ENCODE assay signal across 1 cellular context in genomic region chr20:63177785-63178444, GRCh38.
TF ChIP-seq lines count a peak whose summit lies in the region.

No MANE protein-coding gene starts in this region.

TF ChIP-seq in HEK293, 187 proteins besides CTCF, POLR2A, EP300 and RAD21 (continued from another document):
- peak; percentile 54; the same call in 1 of the 2 replicates for TF ChIP-seq PATZ1 (tag by site-specific recombination; IDR thresholded peaks at IDR 0.05)
- peak; percentile 83 for TF ChIP-seq GLIS2 (tag by site-specific recombination; IDR thresholded peaks at IDR 0.05)
- no peak for TF ChIP-seq TRIM28 (IDR thresholded peaks at IDR 0.05; ENCODE audit: borderline replicate concordance, low read length)
- no peak for TF ChIP-seq ZNF645 (tag by site-specific recombination; IDR thresholded peaks at IDR 0.05)
- no peak for TF ChIP-seq HOXA7 (CRISPR knock-in tag; IDR thresholded peaks at IDR 0.05; ENCODE audit: borderline replicate concordance)
- no peak for TF ChIP-seq ZNF785 (tag by site-specific recombination; IDR thresholded peaks at IDR 0.05)
- TF ChIP-seq GLIS1 (tag by site-specific recombination; IDR thresholded peaks at IDR 0.05), result no peak
- TF ChIP-seq YY2 (tag by site-specific recombination; IDR thresholded peaks at IDR 0.05), result no peak
- no peak for TF ChIP-seq ZNF658 (tag by site-specific recombination; IDR thresholded peaks at IDR 0.05)
- peak; percentile 28; the same call in 1 of the 2 replicates for TF ChIP-seq SP7 (tag by site-specific recombination; IDR thresholded peaks at IDR 0.05)
- TF ChIP-seq ZNF626 (tag by site-specific recombination; IDR thresholded peaks at IDR 0.05), result no peak
- no peak for TF ChIP-seq ZNF18 (tag by site-specific recombination; IDR thresholded peaks at IDR 0.05)
- peak; percentile 91 for TF ChIP-seq ZBTB8A (tag by site-specific recombination; IDR thresholded peaks at IDR 0.05)
- peak; percentile 68 for TF ChIP-seq ZBTB26 (tag by site-specific recombination; optimal IDR thresholded peaks at IDR 0.05)
- no peak for TF ChIP-seq ZNF2 (tag by site-specific recombination; IDR thresholded peaks at IDR 0.05)
- TF ChIP-seq HOXC10 (CRISPR knock-in tag; IDR thresholded peaks at IDR 0.05), result no peak
- TF ChIP-seq IKZF3 (tag by site-specific recombination; IDR thresholded peaks at IDR 0.05), result 0 out of 2 replicates have a peak, but pooled peaks have one; percentile 2
- TF ChIP-seq ZBTB20 (tag by site-specific recombination; IDR thresholded peaks at IDR 0.05), result peak; percentile 80
- peak; percentile 34; the same call in 1 of the 2 replicates for TF ChIP-seq ZNF692 (tag by site-specific recombination; IDR thresholded peaks at IDR 0.05)
- TF ChIP-seq ZEB2 (tag by site-specific recombination; IDR thresholded peaks at IDR 0.05), result peak; percentile 59
- no peak for TF ChIP-seq ZNF791 (tag by site-specific recombination; IDR thresholded peaks at IDR 0.05)
- TF ChIP-seq ZNF335 (tag by site-specific recombination; conservative IDR thresholded peaks at IDR 0.05), result peak; percentile 69
- no peak for TF ChIP-seq BCL6B (tag by site-specific recombination; IDR thresholded peaks at IDR 0.05)
- TF ChIP-seq ZNF248 (tag by site-specific recombination; IDR thresholded peaks at IDR 0.05), result no peak
- peak; percentile 51; the same call in 1 of the 2 replicates for TF ChIP-seq EGR2 (tag by site-specific recombination; IDR thresholded peaks at IDR 0.05; ENCODE audit: low read depth)
- no peak for TF ChIP-seq ZSCAN18 (tag by site-specific recombination; IDR thresholded peaks at IDR 0.05)
- TF ChIP-seq ZSCAN30 (tag by site-specific recombination; IDR thresholded peaks at IDR 0.05), result no peak
